Comparison of ENCODE assay signal across 9 cellular contexts in the genomic region with DNA sequence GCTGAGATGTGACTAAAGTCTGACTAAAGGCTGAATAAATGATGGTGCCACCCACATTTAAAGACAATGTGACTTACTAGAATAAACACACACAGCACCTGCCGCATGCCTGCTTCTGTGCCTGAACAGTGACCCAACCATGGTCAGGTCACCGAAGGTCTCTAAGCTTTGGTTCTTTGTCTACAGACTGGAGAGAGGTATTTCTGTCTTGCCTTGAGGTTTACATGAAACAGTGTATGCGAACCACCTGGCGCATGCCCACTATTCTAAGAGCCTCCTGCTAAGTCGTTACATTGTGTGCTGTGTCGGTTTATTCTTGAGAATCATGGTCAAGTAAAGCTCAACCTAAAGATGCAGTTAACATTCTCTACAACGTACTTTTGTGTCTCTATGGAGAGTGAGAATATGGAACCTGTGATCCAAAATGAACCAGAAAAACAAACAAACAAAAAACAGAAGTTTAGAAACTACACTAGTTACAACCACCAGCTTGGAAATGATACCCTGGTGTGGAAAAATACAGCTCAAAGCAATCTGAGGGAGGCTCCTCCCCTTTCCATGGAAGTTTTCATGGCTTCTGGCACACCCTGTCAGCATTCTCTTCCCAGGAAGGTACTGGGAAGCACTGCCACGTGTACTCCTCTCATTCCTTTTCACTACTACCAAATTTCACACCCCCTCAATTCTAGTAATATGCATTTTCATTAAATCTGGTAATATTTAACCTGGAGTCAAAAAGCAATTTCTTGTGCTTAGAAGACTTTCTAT. TPM values are rescaled to one million over a fixed set of nuclear protein-coding genes. Genes with fewer than 3 reads are reported as not detected.
DNase-seq lines count a peak whose midpoint lies in the region; ATAC-seq lines count a peak whose summit lies in the region.
"Had no signal": no experiment of that assay in that cellular context is flagged by ENCODE, and none has a peak within 500 bp of the region (broad histone marks: within the 10 kb centered on the region; RNA-seq: fewer than 3 reads in every experiment).

No MANE protein-coding gene starts in this region.

- peak; percentile 10 for ATAC-seq in GM18508 (IDR thresholded peaks at IDR 0.05; ENCODE audit: insufficient read depth, unreplicated experiment)
- ATAC-seq in HG02588 (IDR thresholded peaks at IDR 0.05; ENCODE audit: unreplicated experiment) = peak; percentile 10

- peak; percentile 41 for DNase-seq in activated naive CD4-positive, alpha-beta T cell treated with anti-CD3 and anti-CD28 coated beads, Interleukin-2, amount 50 U/mL, for 16 hours
- DNase-seq in renal cortical epithelial cell (ENCODE audit: low read depth) = peak; percentile 66
- DNase-seq in AG08396 (ENCODE audit: low spot score) = no peak
- DNase-seq in SIG-M5 treated with dmso at 0.1 percent for 504 hours (lab: John Stamatoyannopoulos, UW; ENCODE audit: unreplicated experiment) = no peak
- no peak for DNase-seq in epidermal melanocyte (ENCODE audit: insufficient read length, low spot score)
- DNase-seq in NCI-H1694 (lab: John Stamatoyannopoulos, UW) = no peak
- DNase-seq: pancreas had no signal

RNA-seq across cellular contexts. Expression of gene VOPP1, which starts 40.0 kb away (rescaled TPM):
- total RNA-seq in renal cortical epithelial cell = 128 and 170 TPM in 2 replicates

Comparison
In these comparisons a context has a peak if more than half of its experiments do, and no peak if none do; other contexts are left out.
1. DNase-seq: peak in activated naive CD4-positive, alpha-beta T cell treated with anti-CD3 and anti-CD28 coated beads, Interleukin-2, amount 50 U/mL, for 16 hours (single experiment) and renal cortical epithelial cell (single experiment); none in AG08396 (single experiment), SIG-M5 treated with dmso at 0.1 percent for 504 hours (single experiment), epidermal melanocyte (single experiment) and NCI-H1694 (single experiment).